In genomic region chr19:1364070-1364719, GRCh38 we compare ENCODE assay signal across 9 cellular contexts. TPM values are rescaled to one million over a fixed set of nuclear protein-coding genes. Genes with fewer than 3 reads are reported as not detected.
DNase-seq lines count a peak whose midpoint lies in the region; ATAC-seq and TF ChIP-seq lines count a peak whose summit lies in the region.
"Had no signal": no experiment of that assay in that cellular context is flagged by ENCODE, and none has a peak within 500 bp of the region (broad histone marks: within the 10 kb centered on the region; RNA-seq: fewer than 3 reads in every experiment).

No MANE protein-coding gene starts in this region.

- intact Hi-C loops in CD14-positive monocyte (cut with micrococcal nuclease): no loop called here

- in situ Hi-C loops in KBM-7 (cut with MboI; ENCODE audit: low pct_unique_long_range_greater_than_20kb, low sequenced_read_pairs): loop anchor here (10.0 kb wide), 1 partner anchor 49 kb away; no protein-coding TSS in a partner anchor

- H3K4me3 Mint-ChIP-seq in CD14-positive monocyte: peak overlapping the region in 1 of 2 donors; percentile 26
- peak overlapping the region; percentile 75 to 78 for H3K4me3 Mint-ChIP-seq in activated T-cell treated with anti-CD3 and anti-CD28 coated beads, Interleukin-2, amount 50 U/mL, for 72 hours
- peak overlapping the region; percentile 49 to 93 (median 80) for H3K4me3 Mint-ChIP-seq in naive B cell

- no peaks in the 10 kb centered on the region for H3K9me3 Mint-ChIP-seq in CD14-positive monocyte
- no peaks in the 10 kb centered on the region for H3K9me3 Mint-ChIP-seq in activated T-cell treated with anti-CD3 and anti-CD28 coated beads, Interleukin-2, amount 50 U/mL, for 72 hours
- H3K9me3 Mint-ChIP-seq in naive B cell: no peaks in the 10 kb centered on the region

- peaks cover 39% of the 10 kb centered on the region for H3K4me1 Mint-ChIP-seq in CD14-positive monocyte
- H3K4me1 Mint-ChIP-seq in activated T-cell treated with anti-CD3 and anti-CD28 coated beads, Interleukin-2, amount 50 U/mL, for 72 hours (ENCODE audit: low read depth): peaks cover 37% of the 10 kb centered on the region
- H3K4me1 Mint-ChIP-seq in naive B cell: peaks cover 22 to 30% (median 24%) of the 10 kb centered on the region in 3 donors

- H3K27ac Mint-ChIP-seq in CD14-positive monocyte (peak overlapping the region in 2 of 7 donors; percentile 30 to 50), naive B cell (peak overlapping the region in 5 of 6 donors; percentile 43 to 85 (median 66))
- H3K27ac Mint-ChIP-seq in activated T-cell treated with anti-CD3 and anti-CD28 coated beads, Interleukin-2, amount 50 U/mL, for 72 hours: peak overlapping the region; percentile 40

- peak; percentile 73 to 88 for ATAC-seq in activated T-cell treated with anti-CD3 and anti-CD28 coated beads, Interleukin-2, amount 50 U/mL, for 72 hours (replicated peaks in 1 of 2)
- ATAC-seq in naive B cell (ENCODE audit: low read depth in 2 of 2) (peak; percentile 58 to 65), GM21423 (IDR thresholded peaks at IDR 0.05; ENCODE audit: unreplicated experiment) (no peak)

- H3K27me3 Mint-ChIP-seq in CD14-positive monocyte (ENCODE audit: low read depth in 3 of 3): peaks cover 0 to 5% (median 2%) of the 10 kb centered on the region in 3 donors
- no peaks in the 10 kb centered on the region for H3K27me3 Mint-ChIP-seq in activated T-cell treated with anti-CD3 and anti-CD28 coated beads, Interleukin-2, amount 50 U/mL, for 72 hours (ENCODE audit: low read depth)
- H3K27me3 Mint-ChIP-seq in naive B cell: no peaks in the 10 kb centered on the region

- H3K36me3 Mint-ChIP-seq in CD14-positive monocyte (peaks cover 42 to 65% of the 10 kb centered on the region in 2 donors), naive B cell (peaks cover 0 to 12% of the 10 kb centered on the region in 2 donors)
- H3K36me3 Mint-ChIP-seq in activated T-cell treated with anti-CD3 and anti-CD28 coated beads, Interleukin-2, amount 50 U/mL, for 72 hours (ENCODE audit: insufficient read depth in 2 of 2): peaks cover 3 to 9% of the 10 kb centered on the region in 2 donors

- DNase-seq in CD14-positive monocyte (ENCODE audit: low spot score): no peak
- DNase-seq in GM20000 (ENCODE audit: low spot score): peak; percentile 75
- peak in 1 of 2 donors; percentile 18 for DNase-seq in activated T-cell treated with anti-CD3 and anti-CD28 coated beads, Interleukin-2, amount 50 U/mL, for 72 hours
- no peak for DNase-seq in naive B cell
- DNase-seq in hepatic stellate cell (ENCODE audit: low spot score): no peak
- DNase-seq in KBM-7: no peak
- no peak for DNase-seq in NCI-H1930 (lab: John Stamatoyannopoulos, UW)
- DNase-seq: stimulated activated CD4-positive, alpha-beta T cell treated with anti-CD3 and anti-CD28 coated beads, Interleukin-1b, Interleukin-23, amount 100 ng/mL, for 48 hours had no signal

- TF ChIP-seq CTCF in CD14-positive monocyte (IDR thresholded peaks at IDR 0.05) (peak; percentile 35), GM20000 (IDR thresholded peaks at IDR 0.05; ENCODE audit: extremely low read depth, missing control alignments) (peak; percentile 3)

RNA-seq across cellular contexts. Expression of gene NDUFS7, which starts 19.5 kb away (rescaled TPM):
- polyA plus RNA-seq in CD14-positive monocyte (100 to 1,000 TPM; 211 to 232 TPM), naive B cell (ENCODE audit: low read depth in 6 of 6) (100 to 1,000 TPM; 201 to 230 (median 209) TPM)
- 100 to 1,000 TPM in 1 of 2 donors, 10 to 100 TPM in 1; 96.5 to 107 TPM for total RNA-seq in activated T-cell treated with anti-CD3 and anti-CD28 coated beads, Interleukin-2, amount 50 U/mL, for 72 hours

RNA-seq across cellular contexts. Expression of gene GAMT, which starts 37.1 kb away (rescaled TPM):
- polyA plus RNA-seq in CD14-positive monocyte (under 1 TPM; 0.95 to 0.96 TPM), naive B cell (ENCODE audit: low read depth in 6 of 6) (10 to 100 TPM; 14.4 to 24.6 (median 15.7) TPM)
- 10 to 100 TPM; 13.6 to 17.7 TPM for total RNA-seq in activated T-cell treated with anti-CD3 and anti-CD28 coated beads, Interleukin-2, amount 50 U/mL, for 72 hours

RNA-seq across cellular contexts. Expression of gene DAZAP1, which starts 43.2 kb away (rescaled TPM):
- polyA plus RNA-seq in CD14-positive monocyte: 1 to 10 TPM; 3.3 to 4.2 TPM
- total RNA-seq in activated T-cell treated with anti-CD3 and anti-CD28 coated beads, Interleukin-2, amount 50 U/mL, for 72 hours: 100 to 1,000 TPM; 219 to 252 TPM
- polyA plus RNA-seq in naive B cell (ENCODE audit: low read depth in 6 of 6): 1 to 10 TPM; 3.6 to 7.5 (median 6.2) TPM

Comparison
In these comparisons a context has a peak if more than half of its experiments do, and no peak if none do; other contexts are left out.
1. RNA of gene GAMT, which starts 37.1 kb away (polyA plus RNA-seq): 14.4 to 24.6 TPM in naive B cell; 0.95 to 0.96 TPM in CD14-positive monocyte; every median in the first group is over 4 times any median in the second.